Comparison of ENCODE assay signal across 26 cellular contexts in genomic region chr3:119782435-119782834, GRCh38. TPM values are rescaled to one million over a fixed set of nuclear protein-coding genes. Genes with fewer than 3 reads are reported as not detected.
A peak's percentile ranks its signal among the peaks of the same experiment; 100 is the strongest.
DNase-seq lines count a peak whose midpoint lies in the region; ATAC-seq, FAIRE-seq and TF ChIP-seq lines count a peak whose summit lies in the region.
"Had no signal": no experiment of that assay in that cellular context is flagged by ENCODE, and none has a peak within 500 bp of the region (broad histone marks: within the 10 kb centered on the region; RNA-seq: fewer than 3 reads in every experiment).

No MANE protein-coding gene starts in this region.

- WGBS in K562 (ENCODE audit: insufficient coverage, low coverage, missing lambda C conversion rate), result no CpG with 5 or more reads among the region's 1 CpG
- WGBS in HepG2 (ENCODE audit: low lambda C conversion rate), result no CpG with 5 or more reads among the region's 1 CpG

- intact Hi-C loops in K562 (cut with micrococcal nuclease) (no loop called here), HepG2 (cut with micrococcal nuclease; ENCODE audit: unreplicated experiment) (loop anchor here (5.0 kb wide), 1 partner anchor 40 kb away; no protein-coding TSS in a partner anchor)

- no peak for ATAC-seq in K562
- peak; percentile 71 for ATAC-seq in HepG2
- ATAC-seq: A549, HCT116 had no signal

- no peaks in the 10 kb centered on the region for H3K9me2 ChIP-seq in MM.1S (replicated peaks; ENCODE audit: insufficient read depth, low read length)

- BruUV-seq in K562 (replicated peaks; lab: Mats Ljungman, UMichigan), result no TSS peak
- TSS peak; percentile 88 for BruUV-seq in HepG2 (replicated peaks; lab: Mats Ljungman, UMichigan)

- no peaks in the 10 kb centered on the region for H4K20me1 ChIP-seq in K562 (replicated peaks; ENCODE audit: control insufficient read depth, insufficient read depth, low read length)
- no peaks in the 10 kb centered on the region for H4K20me1 ChIP-seq in HepG2 (ENCODE audit: insufficient read depth, low read length)
- H4K20me1 ChIP-seq in MM.1S (ENCODE audit: insufficient read depth, low read length), result no peaks in the 10 kb centered on the region

- in situ Hi-C loops in K562 (cut with MboI), result no loop called here
- in situ Hi-C loops in HepG2 (cut with HindIII; ENCODE audit: extremely low pct_ligation_motif_present, low pct_unique_long_range_greater_than_20kb), result no loop called here

- no peak for FAIRE-seq in K562 (lab: Jason Lieb, UNC)
- no peak for FAIRE-seq in HepG2 (lab: Jason Lieb, UNC)
- no peak for FAIRE-seq in GM19239 (lab: Jason Lieb, UNC)
- FAIRE-seq: A549, G401.6 had no signal

- POLR2A ChIA-PET in K562 (lab: Yijun Ruan, JAX) (interaction anchor here (0.6 kb wide), 1 partner anchor 58 kb away, joined by 5 read pairs; no protein-coding TSS in a partner anchor), HepG2 (lab: Yijun Ruan, JAX) (interaction anchor here (1.3 to 5.8 kb wide), 5 partner anchors 8 to 15 kb away, joined by 4 to 69 read pairs (median 13); no protein-coding TSS in a partner anchor)

- H3K9ac ChIP-seq in K562 (ENCODE audit: insufficient read depth in 1 of 2, low read depth in 2 of 2, low read length in 2 of 2) (no peak overlapping the region), HepG2 (ENCODE audit: insufficient read depth, low read depth, low read length) (peak overlapping the region; percentile 67), MM.1S (ENCODE audit: low read length) (no peak overlapping the region)

- H3K4me2 ChIP-seq in K562 (ENCODE audit: insufficient read depth, low read length) (no peak overlapping the region), HepG2 (ENCODE audit: low read depth, low read length) (peak overlapping the region; percentile 87), MM.1S (ENCODE audit: low read depth, low read length) (no peak overlapping the region)
- H3K4me2 ChIP-seq: A549, PC-9 had no signal

- no peak overlapping the region for H3K27ac ChIP-seq in K562 (ENCODE audit: extremely low read depth, low read depth, low read length)
- H3K27ac ChIP-seq in HepG2 (ENCODE audit: extremely low read length, insufficient read depth, low read length), result peak overlapping the region; percentile 63
- H3K27ac ChIP-seq in muscle layer of duodenum (ENCODE audit: low read length), result peak overlapping the region; percentile 79
- H3K27ac ChIP-seq in MM.1S (ENCODE audit: low read length), result no peak overlapping the region
- H3K27ac ChIP-seq: A549, PC-9, SJSA1 had no signal

- H3K9me1 ChIP-seq in K562 (ENCODE audit: control insufficient read depth, insufficient read depth, low read length), result no peaks in the 10 kb centered on the region

- no peaks in the 10 kb centered on the region for H3K9me3 ChIP-seq in K562 (replicated peaks; ENCODE audit: control insufficient read depth, insufficient read depth, low read depth, low read length)
- H3K9me3 ChIP-seq in HepG2 (ENCODE audit: low read length), result no peaks in the 10 kb centered on the region
- H3K9me3 ChIP-seq in muscle layer of duodenum (ENCODE audit: control insufficient read depth in 1 of 2, low read length in 2 of 2), result no peaks in the 10 kb centered on the region
- H3K9me3 ChIP-seq in MM.1S (replicated peaks; ENCODE audit: insufficient read depth, low read length), result no peaks in the 10 kb centered on the region
- H3K9me3 ChIP-seq: A549, SJSA1 had no signal

- DNase-seq in K562 (ENCODE audit: extremely low read depth in 1 of 4, low spot score in 3 of 4), result no peak
- DNase-seq in HepG2 (ENCODE audit: low spot score), result no peak
- DNase-seq in activated gamma-delta T cell treated with Interleukin-2 at 50 U/mL for 16 hours, result no peak
- no peak for DNase-seq in MM.1S
- no peak for DNase-seq in GM19238 (ENCODE audit: insufficient read length, low spot score)
- DNase-seq in GM19239 (ENCODE audit: insufficient read length, low spot score), result no peak
- DNase-seq: C1 segment of cervical spinal cord; CD4-positive, alpha-beta memory T cell; COR-L47; KBM-7; NCI-H2029 treated with DMSO at 0.1 percent for 48 hours; NCI-H446 treated with DMSO at 0.1 percent for 48 hours; NCI-H526; NCI-H82; NK-92 treated with Interleukin-12 subunit alpha and Interleukin-12 subunit beta, amount 100 ng/mL, for 24 hours; PC-9; Right ventricle myocardium superior; RPMI8226 had no signal

- no peak for TF ChIP-seq RAD21 in K562 (CRISPR knock-in tag; conservative IDR thresholded peaks at IDR 0.05 in 1 of 2, IDR thresholded peaks at IDR 0.05 in 1 of 2)
- no peak for TF ChIP-seq RAD21 in HepG2 (CRISPR knock-in tag; IDR thresholded peaks at IDR 0.05)

- TF ChIP-seq CTCF in K562 (IDR thresholded peaks at IDR 0.05 in 2 of 3, conservative IDR thresholded peaks at IDR 0.05 in 1 of 3; ENCODE audit: insufficient read depth in 2 of 3, low read depth in 1 of 3, low read length in 3 of 3) (no peak), HepG2 (CRISPR knock-in tag; IDR thresholded peaks at IDR 0.05) (no peak), MM.1S (IDR thresholded peaks at IDR 0.05; ENCODE audit: low read length) (no peak)

- CTCF ChIA-PET in K562 (lab: Yijun Ruan, JAX; ENCODE audit: low intra/inter-chr PET ratio) (no interaction called here), HepG2 (lab: Yijun Ruan, JAX; ENCODE audit: low intra/inter-chr PET ratio, low total read pairs) (no interaction called here)

- H3K27me3 ChIP-seq in K562 (ENCODE audit: control insufficient read depth in 2 of 2, insufficient read depth in 2 of 2, low read length in 2 of 2) (no peaks in the 10 kb centered on the region), HepG2 (ENCODE audit: control insufficient read depth in 1 of 2, insufficient read depth in 2 of 2, low read length in 2 of 2) (no peaks in the 10 kb centered on the region), muscle layer of duodenum (ENCODE audit: low read depth, low read length) (no peaks in the 10 kb centered on the region), MM.1S (replicated peaks; ENCODE audit: insufficient read depth, low read length) (no peaks in the 10 kb centered on the region)
- H3K27me3 ChIP-seq: SJSA1 had no signal

- H2AFZ ChIP-seq in K562 (ENCODE audit: low read depth, low read length) (0 out of 2 replicates have a peak overlapping the region, but pooled peaks have one; percentile 60), HepG2 (ENCODE audit: low read length) (peak overlapping the region; percentile 98), MM.1S (ENCODE audit: low read length) (no peak overlapping the region)
- H2AFZ ChIP-seq: PC-9 had no signal

- H3K4me3 ChIP-seq in K562 (no peak overlapping the region), HepG2 (replicated peaks in 1 of 3; ENCODE audit: insufficient read depth in 1 of 3, low read depth in 2 of 3, low read length in 3 of 3) (peak overlapping the region; percentile 59 to 74 (median 68)), muscle layer of duodenum (ENCODE audit: low read depth in 1 of 2, low read length in 2 of 2) (peak overlapping the region in 1 of 2 donors; percentile 42), MM.1S (ENCODE audit: low read length) (no peak overlapping the region)
- H3K4me3 ChIP-seq: A549, PC-9, SJSA1 had no signal

- H3K79me2 ChIP-seq in K562 (ENCODE audit: control insufficient read depth, insufficient read depth, low read length) (no peaks in the 10 kb centered on the region), HepG2 (ENCODE audit: insufficient read depth, low read length) (no peaks in the 10 kb centered on the region), MM.1S (ENCODE audit: low read length) (no peaks in the 10 kb centered on the region)

- H3K36me3 ChIP-seq in K562 (ENCODE audit: control insufficient read depth, insufficient read depth, low read length) (no peaks in the 10 kb centered on the region), HepG2 (replicated peaks in 1 of 2; ENCODE audit: control insufficient read depth in 1 of 2, insufficient read depth in 2 of 2, low read length in 2 of 2) (no peaks in the 10 kb centered on the region), muscle layer of duodenum (ENCODE audit: control insufficient read depth in 1 of 2, insufficient read depth in 2 of 2, low read length in 2 of 2) (no peaks in the 10 kb centered on the region), MM.1S (replicated peaks; ENCODE audit: insufficient read depth, low read length) (no peaks in the 10 kb centered on the region)
- H3K36me3 ChIP-seq: SJSA1 had no signal

- TF ChIP-seq EP300 in K562 (IDR thresholded peaks at IDR 0.05; ENCODE audit: low read length), result no peak
- TF ChIP-seq EP300 in HepG2 (IDR thresholded peaks at IDR 0.05; ENCODE audit: low read depth in 2 of 2, low read length in 2 of 2), result no peak
- no peak for TF ChIP-seq EP300 in HepG2 (CRISPR knock-in tag; IDR thresholded peaks at IDR 0.05; ENCODE audit: borderline replicate concordance)

- no peak for TF ChIP-seq POLR2A in K562 (conservative IDR thresholded peaks at IDR 0.05)
- TF ChIP-seq POLR2A in HepG2 (IDR thresholded peaks at IDR 0.05; ENCODE audit: insufficient read depth in 1 of 2, low read depth in 2 of 2, low read length in 2 of 2), result no peak

- H3F3A ChIP-seq in MM.1S (ENCODE audit: insufficient read depth, low read length), result peaks cover 8% of the 10 kb centered on the region

- H3K4me1 ChIP-seq in K562 (replicated peaks in 1 of 2; ENCODE audit: control insufficient read depth in 2 of 2, insufficient read depth in 2 of 2, low read length in 2 of 2), result peaks cover 0 to 14% of the 10 kb centered on the region in 2 experiments; a peak in 3 of 5 replicates
- H3K4me1 ChIP-seq in HepG2 (ENCODE audit: insufficient read depth, low read length), result peaks cover 73% of the 10 kb centered on the region
- no peaks in the 10 kb centered on the region for H3K4me1 ChIP-seq in muscle layer of duodenum (ENCODE audit: control insufficient read depth in 1 of 2, insufficient read depth in 2 of 2, low read length in 2 of 2)
- H3K4me1 ChIP-seq in MM.1S (ENCODE audit: low read length), result peaks cover 22% of the 10 kb centered on the region
- H3K4me1 ChIP-seq: SJSA1 had no signal

RNA-seq across cellular contexts. Expression of gene NR1I2, which starts 0.5 kb away (rescaled TPM):
- total RNA-seq in K562 (2011; cell fraction: chromatin; rRNA removed; ENCODE audit: low replicate concordance), result not detected in 2 replicates
- total RNA-seq in K562 (2011; cell fraction: nucleolus; rRNA removed), result not detected in 2 replicates
- total RNA-seq in K562 (2011; cell fraction: nucleoplasm; rRNA removed), result not detected in 2 replicates
- total RNA-seq in K562 (2014; rRNA removed) (not detected in 2 replicates), K562 (2014; rRNA removed; fragmentation: Illumina TruSeq; extraction: Trizol) (not detected in 2 replicates), K562 (2015; rRNA removed; fragmentation: Illumina TruSeq; extraction: Trizol) (not detected in 2 replicates), K562 (2021) (0.18 TPM in 1 of 2 replicates, not detected in the other), HepG2 (2016; rRNA removed; fragmentation: Illumina TruSeq; extraction: Trizol) (10.9 and 13.4 TPM in 2 replicates)
- polyA plus RNA-seq in K562 (2011; rRNA removed) (not detected in 2 replicates), K562 (2014; fragmentation: Illumina TruSeq; extraction: Trizol) (not detected in 2 replicates), K562 (2014; fragmentation: Nextera tagmentation; extraction: Ambion mirVana) (not detected), K562 (2014; rRNA removed) (not detected in 2 replicates), HepG2 (2011; rRNA removed) (8.8 and 9.8 TPM in 2 replicates)
- not detected in 2 replicates for polyA plus RNA-seq in K562 (2011; cell fraction: cytosol; rRNA removed)
- polyA plus RNA-seq in K562 (2011; cell fraction: nucleus; rRNA removed), result not detected in 2 replicates
- 0.03 TPM in 1 of 2 replicates, not detected in the other for polyA plus RNA-seq in K562 (2012)
- polyA minus RNA-seq in K562 (2011; rRNA and poly(A)+ RNA removed), result 0.21 TPM in 1 of 2 replicates, not detected in the other
- not detected in 2 replicates for polyA minus RNA-seq in K562 (2011; cell fraction: cytosol; rRNA and poly(A)+ RNA removed)
- not detected in 2 replicates for polyA minus RNA-seq in K562 (2011; cell fraction: nucleus; rRNA and poly(A)+ RNA removed)
- total RNA-seq in HepG2 (2016; cell fraction: cytosol; rRNA removed; fragmentation: Illumina TruSeq; extraction: Trizol; ENCODE audit: low read depth), result 1.3 and 1.4 TPM in 2 replicates
- 11.0 and 14.6 TPM in 2 replicates for total RNA-seq in HepG2 (2016; cell fraction: insoluble cytoplasmic fraction; rRNA removed; fragmentation: Illumina TruSeq; extraction: Trizol)
- 4.3 and 4.5 TPM in 2 replicates for total RNA-seq in HepG2 (2016; cell fraction: membrane; rRNA removed; fragmentation: Illumina TruSeq; extraction: Trizol)
- 26.4 and 27.1 TPM in 2 replicates for total RNA-seq in HepG2 (2016; cell fraction: nucleus; rRNA removed; fragmentation: Illumina TruSeq; extraction: Trizol)
- polyA plus RNA-seq in HepG2 (2011; cell fraction: cytosol; rRNA removed), result 4.2 and 4.4 TPM in 2 replicates
- 48.5 and 49.6 TPM in 2 replicates for polyA plus RNA-seq in HepG2 (2011; cell fraction: nucleus; rRNA removed)
- 5.7 and 9.6 TPM in 2 replicates for polyA plus RNA-seq in HepG2 (2012)
- 0.58 and 0.63 TPM in 2 replicates for polyA plus RNA-seq in HepG2 (2016; cell fraction: cytosol; fragmentation: Illumina TruSeq; extraction: Trizol; ENCODE audit: low read depth)
- 8.0 and 8.4 TPM in 2 replicates for polyA plus RNA-seq in HepG2 (2016; cell fraction: insoluble cytoplasmic fraction; fragmentation: Illumina TruSeq; extraction: Trizol; ENCODE audit: low read depth)
- polyA plus RNA-seq in HepG2 (2016; cell fraction: membrane; fragmentation: Illumina TruSeq; extraction: Trizol; ENCODE audit: low read depth), result 1.8 and 2.5 TPM in 2 replicates
- polyA plus RNA-seq in HepG2 (2016; cell fraction: nucleus; fragmentation: Illumina TruSeq; extraction: Trizol; ENCODE audit: insufficient read depth, low read depth), result 30.6 and 33.1 TPM in 2 replicates
- polyA minus RNA-seq in HepG2 (2011; rRNA and poly(A)+ RNA removed; ENCODE audit: low replicate concordance), result 11.6 TPM in 1 of 2 replicates, not detected in the other
- polyA minus RNA-seq in HepG2 (2011; cell fraction: cytosol; rRNA and poly(A)+ RNA removed), result 4.1 TPM in 2 replicates
- 24.8 and 27.8 TPM in 2 replicates for polyA minus RNA-seq in HepG2 (2011; cell fraction: nucleus; rRNA and poly(A)+ RNA removed)
- total RNA-seq: H4, LHCN-M2, MCF 10A, PC-9 had no signal
- polyA plus RNA-seq: A549 had no signal

Comparison
In these comparisons a context has a peak if more than half of its experiments do, and no peak if none do; other contexts are left out.
1. H3K27ac ChIP-seq: peak in HepG2 (single experiment) and muscle layer of duodenum (single experiment); none in K562 (single experiment) and MM.1S (single experiment).
2. H3K4me3 ChIP-seq: peak in HepG2 (3 of 3); none in K562 (single experiment) and MM.1S (single experiment).
3. Of the 241 proteins assayed by ChIP-seq in both HepG2 and K562: peak only in HepG2: ZFX; only in K562: none; in both: none; in neither: 240.